Comparison of ENCODE assay signal across 15 cellular contexts in the genomic region with DNA sequence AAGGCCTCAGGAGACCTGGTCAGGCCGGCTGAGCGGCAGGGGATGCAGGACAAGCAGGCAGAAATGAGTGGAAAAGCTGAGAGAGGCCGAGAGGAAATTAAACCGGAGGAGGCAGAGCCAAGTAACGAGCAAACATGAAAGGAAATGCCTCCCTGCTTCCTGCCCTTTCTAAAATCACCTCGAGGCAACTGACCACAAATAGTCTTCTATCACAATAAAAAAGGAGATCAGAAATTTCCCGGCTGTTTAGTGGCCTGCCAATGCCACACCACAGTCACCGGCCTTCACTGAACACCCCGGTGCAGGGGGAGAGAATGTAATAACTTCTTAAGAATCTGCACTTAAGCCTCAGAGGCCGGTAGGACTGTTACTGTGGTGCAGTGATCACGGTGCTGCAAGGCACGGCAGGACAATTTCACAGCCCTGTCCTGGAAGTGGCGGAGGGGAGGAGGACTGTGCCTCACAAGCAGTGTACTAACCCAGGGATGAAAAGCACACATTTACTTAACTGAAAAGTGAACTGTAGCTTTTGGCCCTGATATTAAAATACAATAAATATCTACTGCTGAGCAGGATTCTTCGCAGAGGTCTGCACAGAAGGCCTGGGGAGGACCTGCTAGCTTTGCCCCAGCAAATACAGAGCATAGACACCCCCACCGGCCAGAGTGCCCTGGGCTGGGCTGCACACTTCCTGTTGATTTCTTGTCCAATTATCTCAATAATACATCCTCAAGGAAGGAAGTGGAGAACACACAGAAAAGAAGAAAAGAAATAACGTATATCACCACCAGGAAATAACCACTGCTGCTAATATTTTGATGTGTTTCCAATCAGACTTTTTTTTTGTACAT.
DNase-seq lines count a peak whose midpoint lies in the region; TF ChIP-seq lines count a peak whose summit lies in the region.
"Had no signal": no experiment of that assay in that cellular context is flagged by ENCODE, and none has a peak within 500 bp of the region (broad histone marks: within the 10 kb centered on the region; RNA-seq: fewer than 3 reads in every experiment).

No MANE protein-coding gene starts in this region.

- H3K4me1 ChIP-seq in neural progenitor cell = peaks cover 16% of the 10 kb centered on the region

- H3K27ac ChIP-seq in neural progenitor cell = no peak overlapping the region
- H3K27ac ChIP-seq: SK-N-MC had no signal

- H3K27ac Mint-ChIP-seq in brain (peak overlapping the region; percentile 54 to 94 (median 75)), neural progenitor cell (peak overlapping the region; percentile 59)
- H3K27ac Mint-ChIP-seq: activated B cell treated with CpG ODN at 0.5 μM for 24 hours; activated naive CD4-positive, alpha-beta T cell treated with anti-CD3 and anti-CD28 coated beads, Interleukin-2, amount 50 U/mL, for 24 hours; CD14-positive monocyte; endodermal cell had no signal

- no peaks in the 10 kb centered on the region for H3K9me3 ChIP-seq in neural progenitor cell (ENCODE audit: low read depth)

- H3K4me1 Mint-ChIP-seq in brain = peaks cover 39% of the 10 kb centered on the region
- peaks cover 35% of the 10 kb centered on the region for H3K4me1 Mint-ChIP-seq in neural progenitor cell
- H3K4me1 Mint-ChIP-seq: activated B cell treated with CpG ODN at 0.5 μM for 24 hours, CD14-positive monocyte had no signal

- H3K9ac ChIP-seq in neural progenitor cell = no peak overlapping the region

- peak; percentile 25 for DNase-seq in EH (ENCODE audit: low read depth)
- peak; percentile 31 for DNase-seq in LoVo (ENCODE audit: low spot score)
- DNase-seq in neural progenitor cell (ENCODE audit: low spot score) = no peak
- DNase-seq in activated CD8-positive, alpha-beta memory T cell treated with anti-CD3 and anti-CD28 coated beads, Interleukin-2, amount 50 U/mL, for 48 hours = no peak
- no peak for DNase-seq in cerebellar cortex (ENCODE audit: low spot score)
- no peak for DNase-seq in KG1 (lab: John Stamatoyannopoulos, UW)
- DNase-seq: activated B cell treated with CpG ODN at 0.5 μM for 24 hours; central memory CD4-positive, alpha-beta T cell; endodermal cell; NCI-H1092; posterior cingulate gyrus had no signal

- H3F3A ChIP-seq in neural progenitor cell (ENCODE audit: low read depth) = peaks cover 12% of the 10 kb centered on the region

- H3K36me3 ChIP-seq in neural progenitor cell = no peaks in the 10 kb centered on the region

- H3K36me3 Mint-ChIP-seq in brain = no peaks in the 10 kb centered on the region
- no peaks in the 10 kb centered on the region for H3K36me3 Mint-ChIP-seq in neural progenitor cell
- H3K36me3 Mint-ChIP-seq: activated naive CD4-positive, alpha-beta T cell treated with anti-CD3 and anti-CD28 coated beads, Interleukin-2, amount 50 U/mL, for 24 hours; CD14-positive monocyte had no signal

- peak overlapping the region; percentile 74 for H2AFZ ChIP-seq in neural progenitor cell (replicated peaks)

- H3K9me3 Mint-ChIP-seq in brain (peaks cover 0 to 4% (median 0%) of the 10 kb centered on the region in 5 experiments), neural progenitor cell (no peaks in the 10 kb centered on the region)
- H3K9me3 Mint-ChIP-seq: activated B cell treated with CpG ODN at 0.5 μM for 24 hours; activated naive CD4-positive, alpha-beta T cell treated with anti-CD3 and anti-CD28 coated beads, Interleukin-2, amount 50 U/mL, for 24 hours; endodermal cell had no signal

- H3K4me2 ChIP-seq in neural progenitor cell = no peak overlapping the region

- H3K27me3 ChIP-seq in neural progenitor cell = no peaks in the 10 kb centered on the region

- H4K20me1 ChIP-seq in neural progenitor cell (ENCODE audit: low read depth) = peaks cover 9% of the 10 kb centered on the region

- H3K4me3 ChIP-seq in neural progenitor cell = no peak overlapping the region
- H3K4me3 ChIP-seq: SK-N-MC had no signal

- no peak for TF ChIP-seq CTCF in brain (conservative IDR thresholded peaks at IDR 0.05)
- TF ChIP-seq CTCF in neural progenitor cell (IDR thresholded peaks at IDR 0.05) = no peak

- H3K27me3 Mint-ChIP-seq in brain (peaks cover 3% of the 10 kb centered on the region), neural progenitor cell (ENCODE audit: insufficient read depth, low read depth) (peaks cover 5% of the 10 kb centered on the region)

- H3K79me2 ChIP-seq in neural progenitor cell (ENCODE audit: low read depth) = no peaks in the 10 kb centered on the region

- H3K4me3 Mint-ChIP-seq in brain (peak overlapping the region in 3 of 5 experiments; percentile 18 to 64 (median 60)), neural progenitor cell (peak overlapping the region; percentile 39)
- H3K4me3 Mint-ChIP-seq: activated B cell treated with CpG ODN at 0.5 μM for 24 hours; activated naive CD4-positive, alpha-beta T cell treated with anti-CD3 and anti-CD28 coated beads, Interleukin-2, amount 50 U/mL, for 24 hours; endodermal cell had no signal

Comparison
In these comparisons a context has a peak if more than half of its experiments do, and no peak if none do; other contexts are left out.
1. DNase-seq: peak in EH (single experiment) and LoVo (single experiment); none in neural progenitor cell (single experiment), activated CD8-positive, alpha-beta memory T cell treated with anti-CD3 and anti-CD28 coated beads, Interleukin-2, amount 50 U/mL, for 48 hours (single experiment), cerebellar cortex (single experiment) and KG1 (single experiment).